25 cellular contexts compared by ENCODE assay signal in genomic region chr7:115693779-115694178, GRCh38.
DNase-seq lines count a peak whose midpoint lies in the region; ATAC-seq and TF ChIP-seq lines count a peak whose summit lies in the region.
"Had no signal": no experiment of that assay in that cellular context is flagged by ENCODE, and none has a peak within 500 bp of the region (broad histone marks: within the 10 kb centered on the region; RNA-seq: fewer than 3 reads in every experiment).

No MANE protein-coding gene starts in this region.

- no peak for TF ChIP-seq EP300 in transverse colon (IDR thresholded peaks at IDR 0.05; ENCODE audit: low read depth)

- ATAC-seq in GM18909 (IDR thresholded peaks at IDR 0.05; ENCODE audit: poor library complexity, unreplicated experiment) (peak; percentile 63), HG02885 (IDR thresholded peaks at IDR 0.05; ENCODE audit: poor library complexity, unreplicated experiment) (peak; percentile 72)
- ATAC-seq: A549; activated CD4-positive, CD25-positive, alpha-beta regulatory T cell treated with anti-CD3 and anti-CD28 coated beads, Interleukin-2, amount 50 U/mL, for 24 hours; activated T-cell treated with anti-CD3 and anti-CD28 coated beads, Interleukin-2, amount 50 U/mL, for 72 hours; heart left ventricle; HepG2; Panc1 had no signal

- H3K27ac ChIP-seq in BLaER1 (no peak overlapping the region), transverse colon (no peak overlapping the region)
- H3K27ac ChIP-seq: A549, coronary artery, heart left ventricle, SK-N-MC, suprapubic skin had no signal

- no peak for TF ChIP-seq CTCF in transverse colon (IDR thresholded peaks at IDR 0.05)

- no peaks in the 10 kb centered on the region for H4K20me1 ChIP-seq in BLaER1

- in situ Hi-C loops in transverse colon (cut with MboI; ENCODE audit: low pct_ligation_motif_present in 1 of 4, low pct_unique_long_range_greater_than_20kb in 1 of 4, low sequenced_read_pairs in 3 of 4), result loop anchor here in 1 of 4 donors (25.0 kb wide), 1 partner anchor 831 kb away; no protein-coding TSS in a partner anchor

- H3K4me1 ChIP-seq in BLaER1, result peaks cover 12% of the 10 kb centered on the region
- H3K4me1 ChIP-seq in transverse colon, result no peaks in the 10 kb centered on the region
- H3K4me1 ChIP-seq: A549, heart left ventricle, suprapubic skin had no signal

- H3K27me3 ChIP-seq in BLaER1, result no peaks in the 10 kb centered on the region
- H3K27me3 ChIP-seq in transverse colon, result no peaks in the 10 kb centered on the region
- H3K27me3 ChIP-seq: suprapubic skin had no signal

- H3K4me2 ChIP-seq in BLaER1, result peak overlapping the region; percentile 5
- H3K4me2 ChIP-seq: A549 had no signal

- WGBS in transverse colon (ENCODE audit: low coverage in 1 of 2), 2 donors, result 33 to 67% methylated on average over 2 to 4 of the region's 4 CpGs

- intact Hi-C loops in transverse colon (cut with DNase I; ENCODE audit: low total_unique reads), result no loop called here

- H3K9ac ChIP-seq in BLaER1, result no peak overlapping the region

- DNase-seq in MV-4-11 (lab: John Stamatoyannopoulos, UW) (peak; percentile 14), NCI-H2081 treated with DMSO at 0.1 percent for 48 hours (lab: John Stamatoyannopoulos, UW) (no peak), C1 segment of cervical spinal cord (lab: John Stamatoyannopoulos, UW) (no peak), transverse colon (no peak), cerebellar nuclear complex (lab: John Stamatoyannopoulos, UW) (no peak)
- DNase-seq: activated CD8-positive, alpha-beta memory T cell treated with anti-CD3 and anti-CD28 coated beads for 24 hours; activated naive CD8-positive, alpha-beta T cell treated with anti-CD3 and anti-CD28 coated beads for 36 hours; activated T-cell treated with anti-CD3 and anti-CD28 coated beads, Interleukin-2, amount 50 U/mL, for 72 hours; DMS 273 treated with DMSO at 0.1 percent for 48 hours; GDM1; heart left ventricle; NCI-H1694 treated with DMSO at 0.1 percent for 48 hours; NCI-H226; nucleus accumbens; stimulated activated CD4-positive, alpha-beta T cell treated with anti-CD3 and anti-CD28 coated beads, Interleukin-12 subunit alpha, Interleukin-12 subunit beta, amount 100 ng/mL, for 4 hours had no signal

- H3K36me3 ChIP-seq in BLaER1, result no peaks in the 10 kb centered on the region
- H3K36me3 ChIP-seq in transverse colon, result no peaks in the 10 kb centered on the region
- H3K36me3 ChIP-seq: heart left ventricle, suprapubic skin had no signal

- H3K9me3 ChIP-seq in BLaER1 (peaks cover 11% of the 10 kb centered on the region), transverse colon (no peaks in the 10 kb centered on the region)
- H3K9me3 ChIP-seq: A549, heart left ventricle, suprapubic skin had no signal

- TF ChIP-seq POLR2A in transverse colon (IDR thresholded peaks at IDR 0.05), result no peak

- H3K4me3 ChIP-seq in BLaER1 (no peak overlapping the region), transverse colon (no peak overlapping the region)
- H3K4me3 ChIP-seq: A549, coronary artery, heart left ventricle, SK-N-MC, suprapubic skin had no signal
